ENCODE assay signal across 11 cellular contexts in genomic region chr2:37454851-37455762, GRCh38.
DNase-seq lines count a peak whose midpoint lies in the region; ATAC-seq, FAIRE-seq and TF ChIP-seq lines count a peak whose summit lies in the region.
"Had no signal": no experiment of that assay in that cellular context is flagged by ENCODE, and none has a peak within 500 bp of the region (broad histone marks: within the 10 kb centered on the region; RNA-seq: fewer than 3 reads in every experiment).

No MANE protein-coding gene starts in this region.

- peaks cover 10% of the 10 kb centered on the region; the same call in 1 of the 2 replicates for H3K9me1 ChIP-seq in IMR-90 (ENCODE audit: insufficient read depth, low read length)

- peak overlapping the region; percentile 70; the same call in 2 of the 3 replicates for H2BK15ac ChIP-seq in IMR-90 (ENCODE audit: low read depth, low read length)

- TF ChIP-seq CTCF in IMR-90 (conservative IDR thresholded peaks at IDR 0.05; ENCODE audit: low read depth, low read length): no peak
- no peak for TF ChIP-seq CTCF in fibroblast of lung (conservative IDR thresholded peaks at IDR 0.05 in 1 of 2, IDR thresholded peaks at IDR 0.05 in 1 of 2; ENCODE audit: low read depth in 1 of 2, low read length in 2 of 2)
- TF ChIP-seq CTCF in Peyer's patch (IDR thresholded peaks at IDR 0.05): no peak

- H3K36me3 Mint-ChIP-seq in stimulated activated effector memory CD8-positive, alpha-beta T cell treated with anti-CD3 and anti-CD28 coated beads, Interleukin-12 subunit alpha, Interleukin-12 subunit beta, amount 100 ng/mL, for 72 hours: no peaks in the 10 kb centered on the region

- no peak overlapping the region for H3K14ac ChIP-seq in IMR-90 (replicated peaks; ENCODE audit: low read depth, low read length)

- H3K4me3 ChIP-seq in IMR-90 (ENCODE audit: insufficient read depth, low read depth, low read length): no peak overlapping the region
- H3K4me3 ChIP-seq in fibroblast of lung (replicated peaks in 1 of 4; ENCODE audit: control extremely low read depth in 1 of 4, insufficient read depth in 1 of 4, low read depth in 3 of 4, low read length in 4 of 4): no peak overlapping the region
- no peak overlapping the region for H3K4me3 ChIP-seq in rectal smooth muscle tissue (ENCODE audit: low read length)
- no peak overlapping the region for H3K4me3 ChIP-seq in Peyer's patch

- peaks cover 39% of the 10 kb centered on the region for H3K4me1 Mint-ChIP-seq in stimulated activated effector memory CD8-positive, alpha-beta T cell treated with anti-CD3 and anti-CD28 coated beads, Interleukin-12 subunit alpha, Interleukin-12 subunit beta, amount 100 ng/mL, for 72 hours

- TF ChIP-seq POLR2A in IMR-90 (IDR thresholded peaks at IDR 0.05; ENCODE audit: low read depth, low read length): no peak
- TF ChIP-seq POLR2A in Peyer's patch (IDR thresholded peaks at IDR 0.05): no peak
- no peak for TF ChIP-seq POLR2A in H54 (IDR thresholded peaks at IDR 0.05; ENCODE audit: low read depth, low read length)

- H2AK5ac ChIP-seq in IMR-90 (ENCODE audit: low read depth, low read length): no peak overlapping the region

- CTCF ChIA-PET in IMR-90 (lab: Yijun Ruan, JAX): no interaction called here

- TF ChIP-seq RAD21 in IMR-90 (IDR thresholded peaks at IDR 0.05; ENCODE audit: low read length): no peak

- H3K27me3 ChIP-seq in IMR-90 (ENCODE audit: control insufficient read depth, insufficient read depth, low read length) (no peaks in the 10 kb centered on the region; the same call in 1 of the 2 replicates), fibroblast of lung (ENCODE audit: control insufficient read depth, insufficient read depth, low read length) (no peaks in the 10 kb centered on the region), rectal smooth muscle tissue (ENCODE audit: control insufficient read depth, insufficient read depth, low read length) (no peaks in the 10 kb centered on the region), Peyer's patch (no peaks in the 10 kb centered on the region)

- H3K4me1 ChIP-seq in IMR-90 (ENCODE audit: control insufficient read depth, insufficient read depth, low read length): peaks cover 20% of the 10 kb centered on the region
- H3K4me1 ChIP-seq in fibroblast of lung (ENCODE audit: control insufficient read depth, extremely low read depth, insufficient read depth, low read length): peaks cover 16% of the 10 kb centered on the region
- peaks cover 16% of the 10 kb centered on the region for H3K4me1 ChIP-seq in rectal smooth muscle tissue (ENCODE audit: control insufficient read depth, insufficient read depth, low read length)
- no peaks in the 10 kb centered on the region for H3K4me1 ChIP-seq in Peyer's patch

- dilution Hi-C loops in IMR-90 (cut with HindIII; ENCODE audit: low sequenced_read_pairs, unreplicated experiment): no loop called here

- H4K91ac ChIP-seq in IMR-90 (ENCODE audit: insufficient read depth, low read depth, low read length): no peak overlapping the region; the same call in 1 of the 2 replicates

- peak overlapping the region; percentile 38; the same call in 1 of the 2 replicates for H3K18ac ChIP-seq in IMR-90 (ENCODE audit: low read depth, low read length)

- in situ Hi-C loops in IMR-90 (cut with MboI; ENCODE audit: low sequenced_read_pairs): no loop called here

- H3K9me3 Mint-ChIP-seq in stimulated activated effector memory CD8-positive, alpha-beta T cell treated with anti-CD3 and anti-CD28 coated beads, Interleukin-12 subunit alpha, Interleukin-12 subunit beta, amount 100 ng/mL, for 72 hours: peaks cover 2% of the 10 kb centered on the region
- H3K9me3 Mint-ChIP-seq: H9 had no signal

- BruUV-seq in IMR-90 (replicated peaks; lab: Mats Ljungman, UMichigan): no TSS peak

- no peak overlapping the region for H4K8ac ChIP-seq in IMR-90 (ENCODE audit: low read depth in 2 of 2, low read length in 2 of 2)

- H4K5ac ChIP-seq in IMR-90 (ENCODE audit: low read depth, low read length): no peak overlapping the region

- no peak overlapping the region for H2BK120ac ChIP-seq in IMR-90 (ENCODE audit: low read depth, low read length)

- H3K79me1 ChIP-seq in IMR-90 (ENCODE audit: low read depth in 1 of 2, low read length in 2 of 2): no peaks in the 10 kb centered on the region; a peak in 1 of 4 replicates

- H2AK9ac ChIP-seq in IMR-90 (replicated peaks; ENCODE audit: low read depth, low read length, poor library complexity): no peak overlapping the region

- no peak for ATAC-seq in IMR-90 (ENCODE audit: low read depth)
- ATAC-seq in stimulated activated effector memory CD8-positive, alpha-beta T cell treated with anti-CD3 and anti-CD28 coated beads, Interleukin-12 subunit alpha, Interleukin-12 subunit beta, amount 100 ng/mL, for 72 hours: no peak
- ATAC-seq: stimulated activated naive CD8-positive, alpha-beta T cell treated with anti-CD3 and anti-CD28 coated beads, Interleukin-15, Interleukin-2, amounts not matched to agents 100 U/mL and 50 U/mL, for 24 hours had no signal

- no peak overlapping the region for H3K27ac Mint-ChIP-seq in stimulated activated effector memory CD8-positive, alpha-beta T cell treated with anti-CD3 and anti-CD28 coated beads, Interleukin-12 subunit alpha, Interleukin-12 subunit beta, amount 100 ng/mL, for 72 hours
- H3K27ac Mint-ChIP-seq: H9 had no signal

- H3K27ac ChIP-seq in IMR-90 (ENCODE audit: insufficient read depth, low read length) (no peak overlapping the region), fibroblast of lung (ENCODE audit: insufficient read depth, low read length) (no peak overlapping the region), rectal smooth muscle tissue (ENCODE audit: low read depth, low read length) (peak overlapping the region; percentile 8), Peyer's patch (no peak overlapping the region)

- H3K56ac ChIP-seq in IMR-90 (ENCODE audit: extremely low read depth, insufficient read depth, low read length): no peak overlapping the region

- FAIRE-seq in H54 (lab: Jason Lieb, UNC): no peak

- H2AFZ ChIP-seq in IMR-90 (replicated peaks; ENCODE audit: low read length, poor library complexity) (no peak overlapping the region), fibroblast of lung (ENCODE audit: low read length) (no peak overlapping the region)

- H3K79me2 ChIP-seq in fibroblast of lung (ENCODE audit: control insufficient read depth, insufficient read depth, low read length): no peaks in the 10 kb centered on the region

- no peak overlapping the region for H3K4me3 Mint-ChIP-seq in stimulated activated effector memory CD8-positive, alpha-beta T cell treated with anti-CD3 and anti-CD28 coated beads, Interleukin-12 subunit alpha, Interleukin-12 subunit beta, amount 100 ng/mL, for 72 hours
- H3K4me3 Mint-ChIP-seq: H9 had no signal

- H3K9ac ChIP-seq in IMR-90 (ENCODE audit: low read depth, low read length) (no peak overlapping the region), fibroblast of lung (ENCODE audit: insufficient read depth, low read length) (no peak overlapping the region), rectal smooth muscle tissue (ENCODE audit: low read length) (no peak overlapping the region)

- H3K4ac ChIP-seq in IMR-90 (ENCODE audit: low read depth, low read length): no peak overlapping the region; the same call in 1 of the 2 replicates

- no peaks in the 10 kb centered on the region for H3K36me3 ChIP-seq in IMR-90 (ENCODE audit: control insufficient read depth, insufficient read depth, low read length)
- no peaks in the 10 kb centered on the region for H3K36me3 ChIP-seq in fibroblast of lung (ENCODE audit: control insufficient read depth, insufficient read depth, low read length)
- H3K36me3 ChIP-seq in rectal smooth muscle tissue (ENCODE audit: control insufficient read depth, insufficient read depth, low read length): no peaks in the 10 kb centered on the region
- no peaks in the 10 kb centered on the region for H3K36me3 ChIP-seq in Peyer's patch

- no peak overlapping the region for H2BK5ac ChIP-seq in IMR-90 (ENCODE audit: low read depth, low read length, poor library complexity, severe bottlenecking)

- no peak overlapping the region; the same call in 1 of the 2 replicates for H3K23ac ChIP-seq in IMR-90 (ENCODE audit: low read depth, low read length)

- 80% methylated on average over 2 of the region's 5 CpGs; no CpG with 5 or more reads in 1 of the 2 experiments for WGBS in IMR-90 (ENCODE audit: extremely low coverage in 2 of 2, insufficient read length in 1 of 2), 2 experiments

- peak overlapping the region; percentile 28; the same call in 1 of the 2 replicates for H2BK20ac ChIP-seq in IMR-90 (ENCODE audit: low read depth, low read length)

- POLR2A ChIA-PET in IMR-90 (lab: Charles Lee; ENCODE audit: unreplicated experiment): no interaction called here

- H3K9me3 ChIP-seq in IMR-90 (ENCODE audit: control insufficient read depth, insufficient read depth, low read length): no peaks in the 10 kb centered on the region
- H3K9me3 ChIP-seq in fibroblast of lung (ENCODE audit: control insufficient read depth, insufficient read depth, low read depth, low read length): no peaks in the 10 kb centered on the region
- no peaks in the 10 kb centered on the region for H3K9me3 ChIP-seq in Peyer's patch

- H3K4me2 ChIP-seq in IMR-90 (ENCODE audit: low read depth, low read length) (no peak overlapping the region), fibroblast of lung (ENCODE audit: extremely low read depth, insufficient read depth, low read length) (no peak overlapping the region)

- intact Hi-C loops in IMR-90 (cut with micrococcal nuclease): no loop called here

- DNase-seq in IMR-90 (no peak), NCI-H82 treated with DMSO at 0.1 percent for 48 hours (lab: John Stamatoyannopoulos, UW; ENCODE audit: unreplicated experiment) (peak; percentile 85), fibroblast of lung (ENCODE audit: low read depth in 2 of 2) (peak; percentile 62 to 66), Peyer's patch (no peak), H54 (ENCODE audit: insufficient read length, low spot score) (no peak)
- no peak for DNase-seq in stimulated activated effector memory CD8-positive, alpha-beta T cell treated with anti-CD3 and anti-CD28 coated beads, Interleukin-12 subunit alpha, Interleukin-12 subunit beta, amount 100 ng/mL, for 72 hours (ENCODE audit: low spot score in 2 of 2)
- DNase-seq: activated CD8-positive, alpha-beta memory T cell treated with anti-CD3 and anti-CD28 coated beads, Interleukin-2, amount 50 U/mL, for 4 hours; amygdala; H9; stimulated activated naive CD8-positive, alpha-beta T cell treated with anti-CD3 and anti-CD28 coated beads, Interleukin-15, Interleukin-2, amounts not matched to agents 100 U/mL and 50 U/mL, for 24 hours had no signal

- H4K20me1 ChIP-seq in IMR-90 (ENCODE audit: insufficient read depth, low read length) (peaks cover 4% of the 10 kb centered on the region; the same call in 1 of the 2 replicates), fibroblast of lung (ENCODE audit: control insufficient read depth, extremely low read depth, insufficient read depth, low read length) (no peaks in the 10 kb centered on the region)

TF ChIP-seq in IMR-90, 13 proteins besides CTCF, POLR2A, EP300 and RAD21:
- TF ChIP-seq MAZ (IDR thresholded peaks at IDR 0.05; ENCODE audit: borderline replicate concordance, low read depth, low read length) (no peak), CEBPB (IDR thresholded peaks at IDR 0.05; ENCODE audit: low read depth, low read length) (peak; percentile 40; the same call in 1 of the 2 replicates)

Comparison
In these comparisons a context has a peak if more than half of its experiments do, and no peak if none do; other contexts are left out.
1. DNase-seq: peak in NCI-H82 treated with DMSO at 0.1 percent for 48 hours (single experiment) and fibroblast of lung (2 of 2); none in IMR-90 (single experiment), Peyer's patch (0 of 3), stimulated activated effector memory CD8-positive, alpha-beta T cell treated with anti-CD3 and anti-CD28 coated beads, Interleukin-12 subunit alpha, Interleukin-12 subunit beta, amount 100 ng/mL, for 72 hours (0 of 2) and H54 (single experiment).